In the genomic region with DNA sequence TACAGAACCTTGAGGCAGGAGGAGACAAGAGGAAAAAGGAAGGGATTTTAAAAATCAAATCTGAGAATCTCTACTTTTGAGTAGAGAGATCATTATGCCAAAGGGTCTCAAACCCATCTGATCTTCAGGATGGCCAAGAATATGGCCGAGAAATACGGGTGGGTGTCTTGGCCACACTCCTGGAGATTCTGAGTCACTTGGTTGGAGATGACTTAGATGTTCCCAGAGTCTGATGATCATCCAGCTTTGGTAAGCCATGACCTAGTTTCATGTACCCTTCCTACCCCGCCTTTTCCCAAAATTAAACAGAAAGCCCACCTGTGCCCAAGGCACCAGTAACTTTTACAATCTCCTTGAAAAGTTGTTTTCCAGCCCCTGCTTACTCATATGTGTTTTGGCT, we compare ENCODE assay signal across 18 cellular contexts.
A peak's percentile ranks its signal among the peaks of the same experiment; 100 is the strongest.
DNase-seq lines count a peak whose midpoint lies in the region; ATAC-seq and TF ChIP-seq lines count a peak whose summit lies in the region.
"Had no signal": no experiment of that assay in that cellular context is flagged by ENCODE, and none has a peak within 500 bp of the region (broad histone marks: within the 10 kb centered on the region; RNA-seq: fewer than 3 reads in every experiment).

No MANE protein-coding gene starts in this region.

- H3K79me2 ChIP-seq in neural progenitor cell (ENCODE audit: low read depth), result no peaks in the 10 kb centered on the region

- H3K9ac ChIP-seq in neural progenitor cell, result no peak overlapping the region

- no peak overlapping the region for H3K27ac Mint-ChIP-seq in stimulated activated naive CD8-positive, alpha-beta T cell treated with anti-CD3 and anti-CD28 coated beads, Interleukin-15, amount 100 ng/mL, for 72 hours
- H3K27ac Mint-ChIP-seq in neural progenitor cell, result no peak overlapping the region
- H3K27ac Mint-ChIP-seq: CD4-positive, alpha-beta memory T cell; GM23338 had no signal

- H3K27ac ChIP-seq in foreskin keratinocyte, result no peak overlapping the region
- H3K27ac ChIP-seq in thoracic aorta, result peak overlapping the region; percentile 22 to 74
- no peak overlapping the region for H3K27ac ChIP-seq in neural progenitor cell
- H3K27ac ChIP-seq: 22Rv1, A549, C4-2B, HL-60 had no signal

- H3K9me3 Mint-ChIP-seq in stimulated activated naive CD8-positive, alpha-beta T cell treated with anti-CD3 and anti-CD28 coated beads, Interleukin-15, amount 100 ng/mL, for 72 hours, result no peaks in the 10 kb centered on the region
- no peaks in the 10 kb centered on the region for H3K9me3 Mint-ChIP-seq in neural progenitor cell
- H3K9me3 Mint-ChIP-seq: GM23338 had no signal

- H2AFZ ChIP-seq in neural progenitor cell (replicated peaks), result no peak overlapping the region
- H2AFZ ChIP-seq: GM23338 had no signal

- H3K4me1 Mint-ChIP-seq in stimulated activated naive CD8-positive, alpha-beta T cell treated with anti-CD3 and anti-CD28 coated beads, Interleukin-15, amount 100 ng/mL, for 72 hours, result no peaks in the 10 kb centered on the region
- H3K4me1 Mint-ChIP-seq in neural progenitor cell, result peaks cover 4% of the 10 kb centered on the region
- H3K4me1 Mint-ChIP-seq: CD4-positive, alpha-beta memory T cell had no signal

- no peak for DNase-seq in stimulated activated naive CD8-positive, alpha-beta T cell treated with anti-CD3 and anti-CD28 coated beads, Interleukin-15, Interleukin-2, amounts not matched to agents 100 U/mL and 50 U/mL, for 24 hours
- DNase-seq in stimulated activated naive CD8-positive, alpha-beta T cell treated with anti-CD3 and anti-CD28 coated beads, Interleukin-15, amount 100 ng/mL, for 72 hours, result no peak
- DNase-seq in foreskin keratinocyte (no peak), thoracic aorta (ENCODE audit: low spot score) (no peak), neural progenitor cell (ENCODE audit: low spot score) (no peak)
- DNase-seq: AML-193; CD4-positive, alpha-beta memory T cell; DMS153; DMS79; GDM1; HCEC 1CT had no signal

- no peaks in the 10 kb centered on the region for H3F3A ChIP-seq in neural progenitor cell (ENCODE audit: low read depth)

- H3K4me1 ChIP-seq in foreskin keratinocyte (no peaks in the 10 kb centered on the region), thoracic aorta (ENCODE audit: control insufficient read depth in 1 of 2, low read depth in 2 of 2) (peaks cover 6 to 26% of the 10 kb centered on the region in 2 donors), neural progenitor cell (no peaks in the 10 kb centered on the region)
- H3K4me1 ChIP-seq: A549 had no signal

- no peaks in the 10 kb centered on the region for H3K27me3 Mint-ChIP-seq in stimulated activated naive CD8-positive, alpha-beta T cell treated with anti-CD3 and anti-CD28 coated beads, Interleukin-15, amount 100 ng/mL, for 72 hours
- H3K27me3 Mint-ChIP-seq in neural progenitor cell (ENCODE audit: insufficient read depth, low read depth), result no peaks in the 10 kb centered on the region
- H3K27me3 Mint-ChIP-seq: CD4-positive, alpha-beta memory T cell had no signal

- no peak overlapping the region for H3K4me2 ChIP-seq in neural progenitor cell
- H3K4me2 ChIP-seq: A549, GM23338 had no signal

- no peaks in the 10 kb centered on the region for H4K20me1 ChIP-seq in neural progenitor cell (ENCODE audit: low read depth)

- TF ChIP-seq CTCF in foreskin keratinocyte (conservative IDR thresholded peaks at IDR 0.05) (no peak), thoracic aorta (IDR thresholded peaks at IDR 0.05) (no peak), neural progenitor cell (IDR thresholded peaks at IDR 0.05) (no peak)

- H3K4me3 ChIP-seq in thoracic aorta (no peak overlapping the region), neural progenitor cell (no peak overlapping the region)
- H3K4me3 ChIP-seq: A549, GM23338 had no signal

- no peaks in the 10 kb centered on the region for H3K9me3 ChIP-seq in thoracic aorta
- H3K9me3 ChIP-seq in neural progenitor cell (ENCODE audit: low read depth), result no peaks in the 10 kb centered on the region
- H3K9me3 ChIP-seq: A549 had no signal

- no peaks in the 10 kb centered on the region for H3K36me3 Mint-ChIP-seq in neural progenitor cell

- H3K27me3 ChIP-seq in foreskin keratinocyte (no peaks in the 10 kb centered on the region), thoracic aorta (replicated peaks; ENCODE audit: insufficient read depth) (no peaks in the 10 kb centered on the region), neural progenitor cell (no peaks in the 10 kb centered on the region)

- H3K36me3 ChIP-seq in thoracic aorta, result no peaks in the 10 kb centered on the region
- H3K36me3 ChIP-seq in neural progenitor cell, result no peaks in the 10 kb centered on the region

- ATAC-seq in stimulated activated naive CD8-positive, alpha-beta T cell treated with anti-CD3 and anti-CD28 coated beads, Interleukin-15, Interleukin-2, amounts not matched to agents 100 U/mL and 50 U/mL, for 24 hours, result peak; percentile 28
- no peak for ATAC-seq in stimulated activated naive CD8-positive, alpha-beta T cell treated with anti-CD3 and anti-CD28 coated beads, Interleukin-15, amount 100 ng/mL, for 72 hours
- ATAC-seq in foreskin keratinocyte (peak; percentile 22), thoracic aorta (ENCODE audit: insufficient number of reproducible peaks, low FRiP score, low read depth) (no peak), HG03159 (IDR thresholded peaks at IDR 0.05; ENCODE audit: unreplicated experiment) (no peak), HG03521 (IDR thresholded peaks at IDR 0.05; ENCODE audit: unreplicated experiment) (no peak)
- ATAC-seq: A549, GM23338 had no signal

- no peak overlapping the region for H3K4me3 Mint-ChIP-seq in stimulated activated naive CD8-positive, alpha-beta T cell treated with anti-CD3 and anti-CD28 coated beads, Interleukin-15, amount 100 ng/mL, for 72 hours
- H3K4me3 Mint-ChIP-seq in neural progenitor cell, result no peak overlapping the region
- H3K4me3 Mint-ChIP-seq: CD4-positive, alpha-beta memory T cell; GM23338 had no signal

Comparison
In these comparisons a context has a peak if more than half of its experiments do, and no peak if none do; other contexts are left out.
1. ATAC-seq: peak in stimulated activated naive CD8-positive, alpha-beta T cell treated with anti-CD3 and anti-CD28 coated beads, Interleukin-15, Interleukin-2, amounts not matched to agents 100 U/mL and 50 U/mL, for 24 hours (single experiment) and foreskin keratinocyte (single experiment); none in stimulated activated naive CD8-positive, alpha-beta T cell treated with anti-CD3 and anti-CD28 coated beads, Interleukin-15, amount 100 ng/mL, for 72 hours (single experiment), thoracic aorta (single experiment), HG03159 (single experiment) and HG03521 (single experiment).
2. H3K27ac ChIP-seq: peak in thoracic aorta (2 of 2); none in foreskin keratinocyte (single experiment) and neural progenitor cell (single experiment).